In genomic region chr13:28110414-28110813, GRCh38 we compare ENCODE assay signal across 37 cellular contexts. TPM values are rescaled to one million over a fixed set of nuclear protein-coding genes. Genes with fewer than 3 reads are reported as not detected.
"Had no signal": no experiment of that assay in that cellular context is flagged by ENCODE, and none has a peak within 500 bp of the region (broad histone marks: within the 10 kb centered on the region; RNA-seq: fewer than 3 reads in every experiment).

No MANE protein-coding gene starts in this region.

- H3K27me3 ChIP-seq: brain microvascular endothelial cell, cardiac muscle cell, SJCRH30 had no signal

- H3K36me3 Mint-ChIP-seq: activated CD4-positive, alpha-beta memory T cell treated with anti-CD3 and anti-CD28 coated beads for 36 hours; activated CD8-positive, alpha-beta memory T cell treated with anti-CD3 and anti-CD28 coated beads, Interleukin-2, amount 10 ng/mL, durations not matched to agents 7 days and 5 days; activated naive CD8-positive, alpha-beta T cell treated with anti-CD3 and anti-CD28 coated beads for 36 hours had no signal

- H3K27ac Mint-ChIP-seq: activated CD4-positive, alpha-beta memory T cell treated with anti-CD3 and anti-CD28 coated beads for 36 hours; activated CD4-positive, alpha-beta T cell treated with anti-CD3 and anti-CD28 coated beads, Interleukin-2, amount 10 ng/mL, durations not matched to agents 7 days and 5 days; activated CD8-positive, alpha-beta memory T cell treated with anti-CD3 and anti-CD28 coated beads, Interleukin-2, amount 10 ng/mL, durations not matched to agents 7 days and 5 days; activated naive CD8-positive, alpha-beta T cell treated with anti-CD3 and anti-CD28 coated beads for 36 hours; T-helper 2 cell treated with Interferon-gamma antibody and Interleukin-4, amounts not matched to agents 5 μg/mL and 100 μg/mL, for 36 hours had no signal

- FAIRE-seq: TTC549 had no signal

- H3K27me3 Mint-ChIP-seq: activated naive CD8-positive, alpha-beta T cell treated with anti-CD3 and anti-CD28 coated beads for 36 hours; central memory CD8-positive, alpha-beta T cell had no signal

- DNase-seq: activated CD4-positive, alpha-beta memory T cell treated with anti-CD3 and anti-CD28 coated beads for 36 hours; activated CD4-positive, alpha-beta T cell treated with anti-CD3 and anti-CD28 coated beads, Interleukin-2, amount 10 ng/mL, durations not matched to agents 7 days and 5 days; activated CD8-positive, alpha-beta memory T cell treated with anti-CD3 and anti-CD28 coated beads for 24 hours; activated CD8-positive, alpha-beta memory T cell treated with anti-CD3 and anti-CD28 coated beads, Interleukin-2, amount 10 ng/mL, durations not matched to agents 7 days and 5 days; activated CD8-positive, alpha-beta memory T cell treated with anti-CD3 and anti-CD28 coated beads, Interleukin-2, amount 50 U/mL, for 48 hours; activated effector memory CD4-positive, alpha-beta T cell treated with anti-CD3 and anti-CD28 coated beads, Interleukin-2, amount 50 U/mL, for 16 hours; activated naive CD4-positive, alpha-beta T cell; activated naive CD4-positive, alpha-beta T cell treated with anti-CD3 and anti-CD28 coated beads, Interleukin-2, amount 50 U/mL, for 16 hours; activated naive CD8-positive, alpha-beta T cell treated with anti-CD3 and anti-CD28 coated beads for 36 hours; activated T-cell treated with anti-CD3 and anti-CD28 coated beads, Interleukin-2, amount 50 U/mL, for 48 hours; amniotic stem cell; aorta; brain microvascular endothelial cell; Karpas-422; MM.1S; MV-4-11; NCI-H1092 treated with DMSO at 0.1 percent for 48 hours; NCI-H1417; NCI-H146; NCI-H187; NCI-H2029 treated with DMSO at 0.1 percent for 48 hours; NCI-H2107; NCI-H2171; NCI-H510A; NCI-H526; NCI-H748 treated with DMSO at 0.1 percent for 48 hours; NK-92 treated with Interleukin-12 subunit alpha and Interleukin-12 subunit beta, amount 100 ng/mL, for 24 hours; SHP77; SJCRH30 had no signal

- H3K36me3 ChIP-seq: brain microvascular endothelial cell, cardiac muscle cell, SJCRH30 had no signal

- H3K4me1 Mint-ChIP-seq: activated CD4-positive, alpha-beta T cell treated with anti-CD3 and anti-CD28 coated beads, Interleukin-2, amount 10 ng/mL, durations not matched to agents 7 days and 5 days; activated CD8-positive, alpha-beta memory T cell treated with anti-CD3 and anti-CD28 coated beads, Interleukin-2, amount 10 ng/mL, durations not matched to agents 7 days and 5 days; activated naive CD8-positive, alpha-beta T cell treated with anti-CD3 and anti-CD28 coated beads for 36 hours; central memory CD8-positive, alpha-beta T cell had no signal

- H3K9me3 ChIP-seq: SJCRH30 had no signal

- H3K27ac ChIP-seq: brain microvascular endothelial cell, cardiac muscle cell, SJCRH30, SK-N-MC had no signal

- H3K4me3 ChIP-seq: cardiac muscle cell, SJCRH30, SK-N-MC had no signal

- H3K4me1 ChIP-seq: SJCRH30 had no signal

- ATAC-seq: activated CD8-positive, alpha-beta memory T cell treated with anti-CD3 and anti-CD28 coated beads, Interleukin-2, amount 10 ng/mL, durations not matched to agents 7 days and 5 days had no signal

- H3K4me3 Mint-ChIP-seq: activated CD4-positive, alpha-beta memory T cell treated with anti-CD3 and anti-CD28 coated beads for 36 hours; activated CD4-positive, alpha-beta T cell treated with anti-CD3 and anti-CD28 coated beads, Interleukin-2, amount 10 ng/mL, durations not matched to agents 7 days and 5 days; activated CD8-positive, alpha-beta memory T cell treated with anti-CD3 and anti-CD28 coated beads, Interleukin-2, amount 10 ng/mL, durations not matched to agents 7 days and 5 days; activated naive CD8-positive, alpha-beta T cell treated with anti-CD3 and anti-CD28 coated beads for 36 hours; central memory CD8-positive, alpha-beta T cell; T-helper 2 cell treated with Interferon-gamma antibody and Interleukin-4, amounts not matched to agents 5 μg/mL and 100 μg/mL, for 36 hours had no signal

- H3K9me3 Mint-ChIP-seq: activated CD4-positive, alpha-beta memory T cell treated with anti-CD3 and anti-CD28 coated beads for 36 hours; activated CD4-positive, alpha-beta T cell treated with anti-CD3 and anti-CD28 coated beads, Interleukin-2, amount 10 ng/mL, durations not matched to agents 7 days and 5 days; activated naive CD8-positive, alpha-beta T cell treated with anti-CD3 and anti-CD28 coated beads for 36 hours; central memory CD8-positive, alpha-beta T cell; T-helper 2 cell treated with Interferon-gamma antibody and Interleukin-4, amounts not matched to agents 5 μg/mL and 100 μg/mL, for 36 hours had no signal

RNA-seq across cellular contexts. Expression of gene FLT3, which starts 10.0 kb away (rescaled TPM):
- total RNA-seq: activated CD4-positive, alpha-beta memory T cell treated with anti-CD3 and anti-CD28 coated beads for 36 hours; activated CD4-positive, alpha-beta T cell treated with anti-CD3 and anti-CD28 coated beads, Interleukin-2, amount 10 ng/mL, durations not matched to agents 7 days and 5 days; activated CD8-positive, alpha-beta memory T cell treated with anti-CD3 and anti-CD28 coated beads, Interleukin-2, amount 10 ng/mL, durations not matched to agents 7 days and 5 days; chondrocyte; RPMI7951; SJCRH30; T-helper 1 cell treated with Interleukin-12 subunit alpha and Interleukin-12 subunit beta and Interleukin-4 antibody, amounts not matched to agents 30 ng/mL and 1 ng/mL, for 36 hours had no signal
- polyA plus RNA-seq: cardiac muscle cell had no signal
